In genomic region chr7:130493275-130493868, GRCh38 we compare ENCODE assay signal across 8 cellular contexts. TPM values are rescaled to one million over a fixed set of nuclear protein-coding genes. Genes with fewer than 3 reads are reported as not detected.
DNase-seq lines count a peak whose midpoint lies in the region; ATAC-seq, FAIRE-seq and TF ChIP-seq lines count a peak whose summit lies in the region.
"Had no signal": no experiment of that assay in that cellular context is flagged by ENCODE, and none has a peak within 500 bp of the region (broad histone marks: within the 10 kb centered on the region; RNA-seq: fewer than 3 reads in every experiment).

No MANE protein-coding gene starts in this region.

- peak overlapping the region; percentile 93 for H3K4me2 ChIP-seq in GM23248 (ENCODE audit: unreplicated experiment)

- H3K36me3 ChIP-seq in GM23248 (ENCODE audit: low read depth) (no peaks in the 10 kb centered on the region), RWPE2 (ENCODE audit: low read depth) (peaks cover 17% of the 10 kb centered on the region)

- H3K9me2 ChIP-seq in GM23248 (ENCODE audit: insufficient read depth): no peaks in the 10 kb centered on the region

- H3K27me3 ChIP-seq in GM23248 (replicated peaks; ENCODE audit: insufficient read depth) (no peaks in the 10 kb centered on the region; the same call in 1 of the 2 replicates), RWPE2 (ENCODE audit: insufficient read depth, poor library complexity, severe bottlenecking) (no peaks in the 10 kb centered on the region)

- H3K79me2 ChIP-seq in GM23248 (ENCODE audit: insufficient read depth): no peaks in the 10 kb centered on the region

- no peak for ATAC-seq in RWPE2 (ENCODE audit: low read depth)

- no peaks in the 10 kb centered on the region for H3K9me3 ChIP-seq in GM23248 (ENCODE audit: low read depth)
- H3K9me3 ChIP-seq in RWPE2 (ENCODE audit: severe bottlenecking): no peaks in the 10 kb centered on the region

- H3K4me3 ChIP-seq in GM23248 (peak overlapping the region; percentile 63), RWPE2 (ENCODE audit: severe bottlenecking) (peak overlapping the region; percentile 40), fibroblast of villous mesenchyme (ENCODE audit: low read depth, low read length) (peak overlapping the region; percentile 82), retinal pigment epithelial cell (ENCODE audit: low read length) (peak overlapping the region; percentile 87)

- H3K4me1 ChIP-seq in GM23248 (ENCODE audit: insufficient read depth) (no peaks in the 10 kb centered on the region), RWPE2 (ENCODE audit: insufficient read depth, poor library complexity, severe bottlenecking) (no peaks in the 10 kb centered on the region)

- FAIRE-seq in RCC 7860 (lab: Jason Lieb, UNC): no peak

- peak; percentile 53 for DNase-seq in GM23248
- DNase-seq in RWPE2 (ENCODE audit: low spot score): no peak
- DNase-seq in fibroblast of villous mesenchyme (ENCODE audit: low read depth): no peak
- DNase-seq in retinal pigment epithelial cell (ENCODE audit: low read depth): no peak
- no peak for DNase-seq in T-helper 1 cell
- DNase-seq in stimulated activated CD8-positive, alpha-beta memory T cell treated with anti-CD3 and anti-CD28 coated beads, Interleukin-4, amount 100 ng/mL, for 48 hours: no peak
- DNase-seq in RCC 7860 (ENCODE audit: low spot score): no peak
- DNase-seq: activated T-cell treated with anti-CD3 and anti-CD28 coated beads, Interleukin-2, amount 50 U/mL, for 1 hour had no signal

- no peaks in the 10 kb centered on the region for H4K20me1 ChIP-seq in GM23248 (ENCODE audit: insufficient read depth)

- 50 to 54% methylated on average over 13 of the region's 13 CpGs for WGBS in GM23248 (ENCODE audit: low coverage in 1 of 2, low lambda C conversion rate in 2 of 2, missing lambda C conversion rate in 2 of 2), 2 experiments

- 0 out of 2 replicates have a peak overlapping the region, but pooled peaks have one; percentile 71 for H2AFZ ChIP-seq in GM23248

- H3F3A ChIP-seq in GM23248 (ENCODE audit: insufficient read depth): no peaks in the 10 kb centered on the region

- in situ Hi-C loops in GM23248 (cut with MboI): no loop called here

- peak overlapping the region; percentile 22; the same call in 1 of the 2 replicates for H3K9ac ChIP-seq in GM23248

- TF ChIP-seq CTCF in RWPE2 (IDR thresholded peaks at IDR 0.05; ENCODE audit: poor library complexity, severe bottlenecking): no peak
- no peak for TF ChIP-seq CTCF in fibroblast of villous mesenchyme (IDR thresholded peaks at IDR 0.05; ENCODE audit: insufficient read depth, low read depth, low read length)
- TF ChIP-seq CTCF in retinal pigment epithelial cell (conservative IDR thresholded peaks at IDR 0.05; ENCODE audit: low read depth, low read length): no peak

- H3K27ac ChIP-seq in GM23248 (no peak overlapping the region), RWPE2 (ENCODE audit: poor library complexity, severe bottlenecking) (no peak overlapping the region)

RNA-seq across cellular contexts. Expression of gene MEST, which starts 1.5 kb away (rescaled TPM):
- total RNA-seq in GM23248 (2014; rRNA removed; shearing (Covaris generic)): 7.5 and 12.6 TPM in 2 replicates
- 8.5 and 9.1 TPM in 2 replicates for polyA plus RNA-seq in GM23248 (2016; fragmentation: Nextera tagmentation; extraction: Ambion mirVana)
- 302 and 606 TPM in 2 replicates for total RNA-seq in fibroblast of villous mesenchyme

RNA-seq across cellular contexts. Expression of gene CEP41, which starts 52.6 kb away (rescaled TPM):
- total RNA-seq in GM23248 (2014; rRNA removed; shearing (Covaris generic)): 8.1 and 18.3 TPM in 2 replicates
- polyA plus RNA-seq in GM23248 (2016; fragmentation: Nextera tagmentation; extraction: Ambion mirVana): 32.3 and 33.9 TPM in 2 replicates
- 9.7 and 12.5 TPM in 2 replicates for total RNA-seq in fibroblast of villous mesenchyme

Comparison
In these comparisons a context has a peak if more than half of its experiments do, and no peak if none do; other contexts are left out.
1. RNA of gene MEST, which starts 1.5 kb away (total RNA-seq): 302 to 606 TPM in fibroblast of villous mesenchyme; 7.5 to 12.6 TPM in GM23248; every median in the first group is over 10 times any median in the second.
2. Peak in every context shown above with its lines, with median percentiles within 50 percentile points of each other: H3K4me3 ChIP-seq.